In genomic region chr5:19806756-19807155, GRCh38 we compare ENCODE assay signal across 8 cellular contexts.
"Had no signal": no experiment of that assay in that cellular context is flagged by ENCODE, and none has a peak within 500 bp of the region (broad histone marks: within the 10 kb centered on the region; RNA-seq: fewer than 3 reads in every experiment).

No MANE protein-coding gene starts in this region.

- DNase-seq: H9, HCEC 1CT had no signal

- FAIRE-seq: H1, H54, HepG2 had no signal

- H3K4me3 ChIP-seq: GM23338 had no signal

- H3K27ac Mint-ChIP-seq: GM23338, H9, IgD-negative memory B cell had no signal

- H3K27ac ChIP-seq: HL-60 had no signal

- ATAC-seq: GM23338, HepG2 had no signal

- H3K36me3 Mint-ChIP-seq: IgD-negative memory B cell had no signal

- H3K4me2 ChIP-seq: GM23338 had no signal

- H3K4me1 Mint-ChIP-seq: IgD-negative memory B cell had no signal

- H3K27me3 Mint-ChIP-seq: IgD-negative memory B cell had no signal

- H3K4me3 Mint-ChIP-seq: GM23338, H9, IgD-negative memory B cell had no signal

- H3K9me3 Mint-ChIP-seq: GM23338, H9 had no signal
